In genomic region chr11:119523801-119524200, GRCh38 we compare ENCODE assay signal across 2 cellular contexts.
TF ChIP-seq lines count a peak whose summit lies in the region.

No MANE protein-coding gene starts in this region.

TF ChIP-seq in neural cell, 6 proteins besides CTCF, POLR2A, EP300 and RAD21:
- TF ChIP-seq REST (IDR thresholded peaks at IDR 0.05; ENCODE audit: borderline replicate concordance), result no peak
- TF ChIP-seq MXI1 (conservative IDR thresholded peaks at IDR 0.05; ENCODE audit: poor library complexity, severe bottlenecking), result no peak
- no peak for TF ChIP-seq POLR2AphosphoS5 (IDR thresholded peaks at IDR 0.05)

TF ChIP-seq in HEK293T, 16 proteins besides CTCF, POLR2A, EP300 and RAD21 (continued from another document):
- TF ChIP-seq FOXK2 (IDR thresholded peaks at IDR 0.05) (no peak), L3MBTL2 (conservative IDR thresholded peaks at IDR 0.05) (no peak)
